Comparison of ENCODE assay signal across 10 cellular contexts in genomic region chr1:32919811-32920733, GRCh38. TPM values are rescaled to one million over a fixed set of nuclear protein-coding genes. Genes with fewer than 3 reads are reported as not detected.
DNase-seq lines count a peak whose midpoint lies in the region; ATAC-seq and TF ChIP-seq lines count a peak whose summit lies in the region.
"Had no signal": no experiment of that assay in that cellular context is flagged by ENCODE, and none has a peak within 500 bp of the region (broad histone marks: within the 10 kb centered on the region; RNA-seq: fewer than 3 reads in every experiment).

No MANE protein-coding gene starts in this region.

- H3K9me3 Mint-ChIP-seq in brain: no peaks in the 10 kb centered on the region
- H3K9me3 Mint-ChIP-seq in nephron: no peaks in the 10 kb centered on the region

- H3K27me3 Mint-ChIP-seq in brain: peaks cover 32% of the 10 kb centered on the region
- H3K27me3 Mint-ChIP-seq in nephron (ENCODE audit: low read depth): peaks cover 23% of the 10 kb centered on the region

- peak overlapping the region; percentile 61 for H2AFZ ChIP-seq in GM23248

- no peaks in the 10 kb centered on the region for H3K36me3 Mint-ChIP-seq in brain
- no peaks in the 10 kb centered on the region for H3K36me3 Mint-ChIP-seq in nephron (ENCODE audit: low read depth)

- H3K9me3 ChIP-seq in GM23248 (ENCODE audit: low read depth): no peaks in the 10 kb centered on the region
- H3K9me3 ChIP-seq in testis: no peaks in the 10 kb centered on the region
- H3K9me3 ChIP-seq in vagina: no peaks in the 10 kb centered on the region

- H3K27me3 ChIP-seq in GM23248 (replicated peaks; ENCODE audit: insufficient read depth) (no peaks in the 10 kb centered on the region), testis (no peaks in the 10 kb centered on the region), vagina (no peaks in the 10 kb centered on the region)

- peak; percentile 71 for DNase-seq in GM23248
- peak; percentile 91 for DNase-seq in OCI-M1 (lab: John Stamatoyannopoulos, UW)
- no peak for DNase-seq in testis
- DNase-seq in vagina (ENCODE audit: extremely low spot score in 2 of 2): no peak
- DNase-seq in ureter (ENCODE audit: low spot score): no peak
- DNase-seq: NCI-H187 treated with DMSO at 0.1 percent for 48 hours; stimulated activated naive CD4-positive, alpha-beta T cell had no signal

- H3K27ac ChIP-seq in GM23248: peak overlapping the region; percentile 16; the same call in 1 of the 2 replicates
- no peak overlapping the region for H3K27ac ChIP-seq in testis
- H3K27ac ChIP-seq in vagina: no peak overlapping the region

- H3K4me1 Mint-ChIP-seq in brain (peaks cover 17% of the 10 kb centered on the region), nephron (peaks cover 22% of the 10 kb centered on the region)

- no peak overlapping the region for H3K4me3 Mint-ChIP-seq in brain
- H3K4me3 Mint-ChIP-seq in nephron: no peak overlapping the region

- H3K27ac Mint-ChIP-seq in brain (peak overlapping the region in 3 of 5 experiments; percentile 39 to 76 (median 40)), nephron (peak overlapping the region; percentile 6 to 51 (median 43))

- peak overlapping the region; percentile 67 for H3K4me2 ChIP-seq in GM23248 (ENCODE audit: unreplicated experiment)

- in situ Hi-C loops in GM23248 (cut with MboI): no loop called here

- H3K36me3 ChIP-seq in GM23248 (ENCODE audit: low read depth) (no peaks in the 10 kb centered on the region), testis (ENCODE audit: low read depth, missing control alignments) (no peaks in the 10 kb centered on the region), vagina (no peaks in the 10 kb centered on the region)

- H3K4me3 ChIP-seq in GM23248 (no peak overlapping the region), testis (no peak overlapping the region), vagina (no peak overlapping the region)

- no peak overlapping the region for H3K9ac ChIP-seq in GM23248

- no peak for ATAC-seq in GM18519 (IDR thresholded peaks at IDR 0.05; ENCODE audit: low FRiP score, unreplicated experiment)

- TF ChIP-seq POLR2A in testis (IDR thresholded peaks at IDR 0.05) (no peak), vagina (IDR thresholded peaks at IDR 0.05) (no peak)

- H3F3A ChIP-seq in GM23248 (ENCODE audit: insufficient read depth): 0 out of 2 replicates have a peak, but pooled peaks cover 5% of the 10 kb centered on the region

- intact Hi-C loops in testis (cut with DNase I; ENCODE audit: low total_unique reads): no loop called here
- intact Hi-C loops in vagina (cut with DNase I): no loop called here

- WGBS in GM23248 (ENCODE audit: low coverage in 1 of 2, low lambda C conversion rate in 2 of 2, missing lambda C conversion rate in 2 of 2), 2 experiments: 68 to 73% methylated on average over 10 to 11 of the region's 11 CpGs
- WGBS in testis, 2 donors: 88 to 89% methylated on average over 11 of the region's 11 CpGs

- no peaks in the 10 kb centered on the region for H4K20me1 ChIP-seq in GM23248 (ENCODE audit: insufficient read depth)

- no peaks in the 10 kb centered on the region for H3K79me2 ChIP-seq in GM23248 (ENCODE audit: insufficient read depth)

- no peaks in the 10 kb centered on the region for H3K9me2 ChIP-seq in GM23248 (ENCODE audit: insufficient read depth)

- H3K4me1 ChIP-seq in GM23248 (ENCODE audit: insufficient read depth): peaks cover 11% of the 10 kb centered on the region
- H3K4me1 ChIP-seq in testis: peaks cover 10% of the 10 kb centered on the region
- H3K4me1 ChIP-seq in vagina: peaks cover 6% of the 10 kb centered on the region

- no peak for TF ChIP-seq CTCF in brain (conservative IDR thresholded peaks at IDR 0.05)
- TF ChIP-seq CTCF in nephron (IDR thresholded peaks at IDR 0.05; ENCODE audit: unreplicated experiment in 3 of 3): no peak
- TF ChIP-seq CTCF in testis (IDR thresholded peaks at IDR 0.05): no peak
- TF ChIP-seq CTCF in vagina (IDR thresholded peaks at IDR 0.05): no peak

RNA-seq across cellular contexts. Expression of gene TMEM54, which starts 18.9 kb away (rescaled TPM):
- total RNA-seq in GM23248 (2014; rRNA removed; shearing (Covaris generic)): 41.7 and 60.4 TPM in 2 replicates
- polyA plus RNA-seq in GM23248 (2016; fragmentation: Nextera tagmentation; extraction: Ambion mirVana) (33.7 and 36.1 TPM in 2 replicates), brain (ENCODE audit: insufficient read depth, low read depth, low replicate concordance) (51.4 TPM), testis (ENCODE audit: insufficient read depth, low read depth, low replicate concordance) (23.0 TPM)
- total RNA-seq in testis (10 to 100 TPM; 18.7 to 24.0 TPM), vagina (36.1 TPM), ureter (88.7 TPM)

RNA-seq across cellular contexts. Expression of gene HPCA, which starts 33.8 kb away (rescaled TPM):
- not detected in 2 replicates for total RNA-seq in GM23248 (2014; rRNA removed; shearing (Covaris generic))
- not detected in 2 replicates for polyA plus RNA-seq in GM23248 (2016; fragmentation: Nextera tagmentation; extraction: Ambion mirVana)
- 75.9 TPM for polyA plus RNA-seq in brain (ENCODE audit: insufficient read depth, low read depth, low replicate concordance)
- 1 to 10 TPM; 1.7 to 6.1 TPM for total RNA-seq in testis
- polyA plus RNA-seq in testis (ENCODE audit: insufficient read depth, low read depth, low replicate concordance): 8.8 TPM
- total RNA-seq in vagina: not detected
- 0.75 TPM for total RNA-seq in ureter

RNA-seq across cellular contexts. Expression of gene RNF19B, which starts 44.5 kb away (rescaled TPM):
- total RNA-seq in GM23248 (2014; rRNA removed; shearing (Covaris generic)): 9.5 and 11.1 TPM in 2 replicates
- polyA plus RNA-seq in GM23248 (2016; fragmentation: Nextera tagmentation; extraction: Ambion mirVana) (1.5 and 1.6 TPM in 2 replicates), brain (ENCODE audit: insufficient read depth, low read depth, low replicate concordance) (28.4 TPM), testis (ENCODE audit: insufficient read depth, low read depth, low replicate concordance) (225 TPM)
- total RNA-seq in testis (100 to 1,000 TPM; 140 to 141 TPM), vagina (24.6 TPM), ureter (29.6 TPM)

RNA-seq across cellular contexts. Expression of gene FNDC5, which starts 49.4 kb away (rescaled TPM):
- 0.76 TPM in 1 of 2 replicates, not detected in the other for total RNA-seq in GM23248 (2014; rRNA removed; shearing (Covaris generic))
- polyA plus RNA-seq in GM23248 (2016; fragmentation: Nextera tagmentation; extraction: Ambion mirVana) (0.15 and 0.33 TPM in 2 replicates), brain (ENCODE audit: insufficient read depth, low read depth, low replicate concordance) (20.8 TPM), testis (ENCODE audit: insufficient read depth, low read depth, low replicate concordance) (11.3 TPM)
- total RNA-seq in testis (10 to 100 TPM in 1 of 2 donors, 1 to 10 TPM in 1; 9.4 to 16.3 TPM), vagina (4.7 TPM), ureter (1.7 TPM)

Comparison
In these comparisons a context has a peak if more than half of its experiments do, and no peak if none do; other contexts are left out.
1. DNase-seq: peak in GM23248 (single experiment) and OCI-M1 (single experiment); none in testis (single experiment), vagina (0 of 2) and ureter (single experiment).